8 cellular contexts compared by ENCODE assay signal in genomic region chr15:96326551-96327154, GRCh38. TPM values are rescaled to one million over a fixed set of nuclear protein-coding genes. Genes with fewer than 3 reads are reported as not detected.
DNase-seq lines count a peak whose midpoint lies in the region; ATAC-seq and TF ChIP-seq lines count a peak whose summit lies in the region.

No MANE protein-coding gene starts in this region.

- ATAC-seq in upper lobe of right lung (peak; percentile 12), GM19328 (IDR thresholded peaks at IDR 0.05; ENCODE audit: unreplicated experiment) (no peak), HG03354 (IDR thresholded peaks at IDR 0.05; ENCODE audit: poor library complexity, severe bottlenecking, unreplicated experiment) (no peak)

- H3K27me3 ChIP-seq in upper lobe of right lung: peaks cover 34% of the 10 kb centered on the region

- H3K4me1 ChIP-seq in upper lobe of right lung: no peaks in the 10 kb centered on the region

- H3K9me3 ChIP-seq in upper lobe of right lung: no peaks in the 10 kb centered on the region

- DNase-seq in AG10803 (ENCODE audit: low read depth) (peak; percentile 75), Kasumi-1 (lab: John Stamatoyannopoulos, UW) (peak; percentile 37 to 45), astrocyte of the hippocampus (ENCODE audit: low read depth, low spot score) (peak; percentile 59), left kidney (ENCODE audit: low read depth, low spot score) (peak; percentile 81), upper lobe of right lung (peak; percentile 78), foreskin melanocyte (no peak)

- H3K4me3 ChIP-seq in AG10803 (ENCODE audit: low read length) (peak overlapping the region; percentile 83), upper lobe of right lung (peak overlapping the region; percentile 65)

- intact Hi-C loops in upper lobe of right lung (cut with DNase I): no loop called here

- no peaks in the 10 kb centered on the region for H3K36me3 ChIP-seq in upper lobe of right lung

- peak overlapping the region; percentile 81 for H3K27ac ChIP-seq in upper lobe of right lung

- TF ChIP-seq CTCF in AG10803 (conservative IDR thresholded peaks at IDR 0.05; ENCODE audit: low read length): no peak
- no peak for TF ChIP-seq CTCF in upper lobe of right lung (IDR thresholded peaks at IDR 0.05)

RNA-seq across cellular contexts. Expression of gene NR2F2, which starts 3.8 kb away (rescaled TPM):
- 88.1 TPM for total RNA-seq in upper lobe of right lung
